11 cellular contexts compared by ENCODE assay signal in genomic region chr19:54362733-54363132, GRCh38. TPM values are rescaled to one million over a fixed set of nuclear protein-coding genes. Genes with fewer than 3 reads are reported as not detected.
DNase-seq lines count a peak whose midpoint lies in the region; ATAC-seq and TF ChIP-seq lines count a peak whose summit lies in the region.
"Not testable (repeated sequence)": the region's sequence is repeated elsewhere in the genome, so short reads cannot be mapped to it uniquely, and the experiment has no call there.
"Had no signal": no experiment of that assay in that cellular context is flagged by ENCODE, and none has a peak within 500 bp of the region (broad histone marks: within the 10 kb centered on the region; RNA-seq: fewer than 3 reads in every experiment).

No MANE protein-coding gene starts in this region.

- POLR2A ChIA-PET in activated CD4-positive, alpha-beta T cell treated with anti-CD3 and anti-CD28 coated beads for 36 hours (lab: Charles Lee): not testable (repeated sequence)
- POLR2A ChIA-PET in activated naive CD8-positive, alpha-beta T cell treated with anti-CD3 and anti-CD28 coated beads, Interleukin-2, amount 10 ng/mL, durations not matched to agents 7 days and 5 days (lab: Charles Lee): interaction anchor here (5.2 kb wide), 1 partner anchor 25 kb away, joined by 27 read pairs; no protein-coding TSS in a partner anchor

- peaks cover 48% of the 10 kb centered on the region for H3K4me1 ChIP-seq in CD4-positive, CD25-positive, alpha-beta regulatory T cell (ENCODE audit: control insufficient read depth, insufficient read depth, low read length, poor library complexity, severe bottlenecking)
- peaks cover 44% of the 10 kb centered on the region for H3K4me1 ChIP-seq in Loucy (ENCODE audit: insufficient read depth, low read length, poor library complexity, severe bottlenecking)
- H3K4me1 ChIP-seq in thymus (ENCODE audit: control insufficient read depth, insufficient read depth, low read length): not testable (repeated sequence)

- peaks cover 70% of the 10 kb centered on the region for H3K79me2 ChIP-seq in Loucy (ENCODE audit: insufficient read depth, low read length)

- H3K36me3 ChIP-seq in CD4-positive, CD25-positive, alpha-beta regulatory T cell (ENCODE audit: control insufficient read depth, insufficient read depth, low read length); Loucy (ENCODE audit: insufficient read depth, low read length): not testable (repeated sequence)
- peaks cover 20% of the 10 kb centered on the region for H3K36me3 ChIP-seq in thymus (ENCODE audit: control insufficient read depth, insufficient read depth)

- not testable (repeated sequence) for H3K9me3 ChIP-seq in CD4-positive, CD25-positive, alpha-beta regulatory T cell (ENCODE audit: control insufficient read depth in 2 of 2, low read length in 2 of 2); Loucy (ENCODE audit: insufficient read depth, low read depth, low read length); thymus (ENCODE audit: control insufficient read depth)

- H2AFZ ChIP-seq in Loucy (ENCODE audit: low read length): not testable (repeated sequence)

- not testable (repeated sequence) for TF ChIP-seq CTCF in Loucy (conservative IDR thresholded peaks at IDR 0.05; ENCODE audit: low read length)

- CTCF ChIA-PET in activated CD4-positive, alpha-beta T cell treated with anti-CD3 and anti-CD28 coated beads for 36 hours (lab: Charles Lee): interaction anchor here (0.9 kb wide), 1 partner anchor 11 kb away, joined by 3 read pairs; no protein-coding TSS in a partner anchor

- peak overlapping the region; percentile 63 for H3K27ac ChIP-seq in CD4-positive, CD25-positive, alpha-beta regulatory T cell (ENCODE audit: insufficient read depth, low read length, poor library complexity, severe bottlenecking)
- peak overlapping the region; percentile 18 for H3K27ac ChIP-seq in thymus (ENCODE audit: low read depth)

- WGBS in thymus: 66% methylated on average over 6 of the region's 6 CpGs

- peaks cover 11% of the 10 kb centered on the region for H4K20me1 ChIP-seq in Loucy (ENCODE audit: insufficient read depth, low read length, poor library complexity, severe bottlenecking)

- H3F3A ChIP-seq in Loucy (ENCODE audit: low read depth): not testable (repeated sequence)

- peak overlapping the region; percentile 98 for H3K9ac ChIP-seq in Loucy (ENCODE audit: low read depth, low read length, poor library complexity, severe bottlenecking)

- H3K4me3 Mint-ChIP-seq in CD4-positive, CD25-positive, alpha-beta regulatory T cell: peak overlapping the region; percentile 75 to 95 (median 90)
- peak overlapping the region; percentile 46 for H3K4me3 Mint-ChIP-seq in activated CD4-positive, alpha-beta T cell treated with anti-CD3 and anti-CD28 coated beads for 36 hours
- peak overlapping the region; percentile 84 to 87 for H3K4me3 Mint-ChIP-seq in activated T-cell treated with anti-CD3 and anti-CD28 coated beads, Interleukin-2, amount 50 U/mL, for 72 hours
- H3K4me3 Mint-ChIP-seq in activated naive CD8-positive, alpha-beta T cell treated with anti-CD3 and anti-CD28 coated beads, Interleukin-2, amount 10 ng/mL, durations not matched to agents 7 days and 5 days: peak overlapping the region; percentile 93
- H3K4me3 Mint-ChIP-seq in immature natural killer cell: peak overlapping the region; percentile 92 to 98 (median 97)
- H3K4me3 Mint-ChIP-seq in natural killer cell treated with Interleukin-12 subunit alpha and Interleukin-12 subunit beta and Interleukin-15 and Interleukin-18, amount 100 ng/mL, for 72 hours: peak overlapping the region; percentile 87

- peak in 1 of 3 donors; percentile 38 for DNase-seq in CD4-positive, CD25-positive, alpha-beta regulatory T cell
- DNase-seq in activated CD4-positive, alpha-beta T cell treated with anti-CD3 and anti-CD28 coated beads for 36 hours; activated T-cell treated with anti-CD3 and anti-CD28 coated beads, Interleukin-2, amount 50 U/mL, for 72 hours; activated naive CD8-positive, alpha-beta T cell treated with anti-CD3 and anti-CD28 coated beads, Interleukin-2, amount 10 ng/mL, durations not matched to agents 7 days and 5 days; natural killer cell treated with Interleukin-12 subunit alpha and Interleukin-12 subunit beta and Interleukin-15 and Interleukin-18, amount 100 ng/mL, for 72 hours (ENCODE audit: low spot score): not testable (repeated sequence)
- peak; percentile 27 to 49 (median 37) for DNase-seq in immature natural killer cell

- peak overlapping the region; percentile 81 for H3K4me2 ChIP-seq in Loucy (ENCODE audit: low read depth, low read length, poor library complexity, severe bottlenecking)

- not testable (repeated sequence) for H3K27me3 Mint-ChIP-seq in CD4-positive, CD25-positive, alpha-beta regulatory T cell; activated CD4-positive, alpha-beta T cell treated with anti-CD3 and anti-CD28 coated beads for 36 hours; activated T-cell treated with anti-CD3 and anti-CD28 coated beads, Interleukin-2, amount 50 U/mL, for 72 hours (ENCODE audit: low read depth); activated naive CD8-positive, alpha-beta T cell treated with anti-CD3 and anti-CD28 coated beads, Interleukin-2, amount 10 ng/mL, durations not matched to agents 7 days and 5 days; natural killer cell treated with Interleukin-12 subunit alpha and Interleukin-12 subunit beta and Interleukin-15 and Interleukin-18, amount 100 ng/mL, for 72 hours
- peaks cover 2 to 11% (median 10%) of the 10 kb centered on the region in 3 donors for H3K27me3 Mint-ChIP-seq in immature natural killer cell (ENCODE audit: low read depth in 3 of 3)

- peak overlapping the region; percentile 69 for H3K4me3 ChIP-seq in CD4-positive, CD25-positive, alpha-beta regulatory T cell (ENCODE audit: low read depth, low read length)
- H3K4me3 ChIP-seq in Loucy (ENCODE audit: low read length, poor library complexity, severe bottlenecking) (peak overlapping the region; percentile 80), thymus (ENCODE audit: low read length) (peak overlapping the region; percentile 82)

- not testable (repeated sequence) for ATAC-seq in CD4-positive, CD25-positive, alpha-beta regulatory T cell (ENCODE audit: low read depth in 2 of 2); activated T-cell treated with anti-CD3 and anti-CD28 coated beads, Interleukin-2, amount 50 U/mL, for 72 hours (replicated peaks in 1 of 2)
- ATAC-seq in activated CD4-positive, alpha-beta T cell treated with anti-CD3 and anti-CD28 coated beads for 36 hours: peak; percentile 14
- peak; percentile 35 for ATAC-seq in activated naive CD8-positive, alpha-beta T cell treated with anti-CD3 and anti-CD28 coated beads, Interleukin-2, amount 10 ng/mL, durations not matched to agents 7 days and 5 days (ENCODE audit: low read depth)
- peak; percentile 66 to 74 for ATAC-seq in natural killer cell treated with Interleukin-12 subunit alpha and Interleukin-12 subunit beta and Interleukin-15 and Interleukin-18, amount 100 ng/mL, for 72 hours

- peaks cover 14% of the 10 kb centered on the region for H3K36me3 Mint-ChIP-seq in CD4-positive, CD25-positive, alpha-beta regulatory T cell
- not testable (repeated sequence) for H3K36me3 Mint-ChIP-seq in activated CD4-positive, alpha-beta T cell treated with anti-CD3 and anti-CD28 coated beads for 36 hours (ENCODE audit: low read depth); activated T-cell treated with anti-CD3 and anti-CD28 coated beads, Interleukin-2, amount 50 U/mL, for 72 hours (ENCODE audit: insufficient read depth in 2 of 2); natural killer cell treated with Interleukin-12 subunit alpha and Interleukin-12 subunit beta and Interleukin-15 and Interleukin-18, amount 100 ng/mL, for 72 hours
- H3K36me3 Mint-ChIP-seq in activated naive CD8-positive, alpha-beta T cell treated with anti-CD3 and anti-CD28 coated beads, Interleukin-2, amount 10 ng/mL, durations not matched to agents 7 days and 5 days: peaks cover 17% of the 10 kb centered on the region
- H3K36me3 Mint-ChIP-seq in immature natural killer cell: peaks cover 8 to 39% (median 30%) of the 10 kb centered on the region in 3 donors

- H3K4me1 Mint-ChIP-seq in CD4-positive, CD25-positive, alpha-beta regulatory T cell: peaks cover 23 to 61% (median 32%) of the 10 kb centered on the region in 4 donors
- peaks cover 46% of the 10 kb centered on the region for H3K4me1 Mint-ChIP-seq in activated CD4-positive, alpha-beta T cell treated with anti-CD3 and anti-CD28 coated beads for 36 hours
- peaks cover 55% of the 10 kb centered on the region for H3K4me1 Mint-ChIP-seq in activated T-cell treated with anti-CD3 and anti-CD28 coated beads, Interleukin-2, amount 50 U/mL, for 72 hours (ENCODE audit: low read depth)
- peaks cover 38% of the 10 kb centered on the region for H3K4me1 Mint-ChIP-seq in activated naive CD8-positive, alpha-beta T cell treated with anti-CD3 and anti-CD28 coated beads, Interleukin-2, amount 10 ng/mL, durations not matched to agents 7 days and 5 days
- peaks cover 70 to 71% of the 10 kb centered on the region in 2 donors for H3K4me1 Mint-ChIP-seq in immature natural killer cell
- peaks cover 43 to 52% of the 10 kb centered on the region in 2 donors for H3K4me1 Mint-ChIP-seq in natural killer cell treated with Interleukin-12 subunit alpha and Interleukin-12 subunit beta and Interleukin-15 and Interleukin-18, amount 100 ng/mL, for 72 hours (ENCODE audit: low read depth in 2 of 2)

- not testable (repeated sequence) for H3K9me2 ChIP-seq in Loucy (replicated peaks; ENCODE audit: low read depth, low read length)

- intact Hi-C loops in activated CD4-positive, alpha-beta T cell treated with anti-CD3 and anti-CD28 coated beads for 36 hours (cut with DNase I, micrococcal nuclease): loop anchor here in 1 of 2 experiments (2.0 kb wide), 1 partner anchor 26 kb away; no protein-coding TSS in a partner anchor

- H3K27me3 ChIP-seq in CD4-positive, CD25-positive, alpha-beta regulatory T cell (ENCODE audit: control insufficient read depth, insufficient read depth, low read length); Loucy (ENCODE audit: insufficient read depth, low read length, poor library complexity, severe bottlenecking); thymus (ENCODE audit: control insufficient read depth, insufficient read depth): not testable (repeated sequence)

- H3K27ac Mint-ChIP-seq in CD4-positive, CD25-positive, alpha-beta regulatory T cell: peak overlapping the region; percentile 85 to 92 (median 91)
- H3K27ac Mint-ChIP-seq in activated CD4-positive, alpha-beta T cell treated with anti-CD3 and anti-CD28 coated beads for 36 hours: peak overlapping the region; percentile 62
- peak overlapping the region; percentile 63 for H3K27ac Mint-ChIP-seq in activated T-cell treated with anti-CD3 and anti-CD28 coated beads, Interleukin-2, amount 50 U/mL, for 72 hours
- peak overlapping the region; percentile 89 for H3K27ac Mint-ChIP-seq in activated naive CD8-positive, alpha-beta T cell treated with anti-CD3 and anti-CD28 coated beads, Interleukin-2, amount 10 ng/mL, durations not matched to agents 7 days and 5 days
- peak overlapping the region; percentile 93 to 100 (median 97) for H3K27ac Mint-ChIP-seq in immature natural killer cell
- H3K27ac Mint-ChIP-seq in natural killer cell treated with Interleukin-12 subunit alpha and Interleukin-12 subunit beta and Interleukin-15 and Interleukin-18, amount 100 ng/mL, for 72 hours: peak overlapping the region; percentile 91 to 98

- not testable (repeated sequence) for H3K9me3 Mint-ChIP-seq in CD4-positive, CD25-positive, alpha-beta regulatory T cell; activated CD4-positive, alpha-beta T cell treated with anti-CD3 and anti-CD28 coated beads for 36 hours (ENCODE audit: low read depth); activated T-cell treated with anti-CD3 and anti-CD28 coated beads, Interleukin-2, amount 50 U/mL, for 72 hours; activated naive CD8-positive, alpha-beta T cell treated with anti-CD3 and anti-CD28 coated beads, Interleukin-2, amount 10 ng/mL, durations not matched to agents 7 days and 5 days; immature natural killer cell; natural killer cell treated with Interleukin-12 subunit alpha and Interleukin-12 subunit beta and Interleukin-15 and Interleukin-18, amount 100 ng/mL, for 72 hours

RNA-seq across cellular contexts. Expression of gene LAIR1, which starts 2.0 kb away (rescaled TPM):
- total RNA-seq in CD4-positive, CD25-positive, alpha-beta regulatory T cell: 33.2 TPM
- 10 to 100 TPM; 39.3 to 61.8 (median 45.3) TPM for polyA plus RNA-seq in CD4-positive, CD25-positive, alpha-beta regulatory T cell
- total RNA-seq in activated CD4-positive, alpha-beta T cell treated with anti-CD3 and anti-CD28 coated beads for 36 hours: 1 to 10 TPM; 3.5 to 4.7 TPM
- 1 to 10 TPM; 3.5 to 8.3 TPM for total RNA-seq in activated T-cell treated with anti-CD3 and anti-CD28 coated beads, Interleukin-2, amount 50 U/mL, for 72 hours
- 10 to 100 TPM; 75.0 to 79.2 TPM for total RNA-seq in activated naive CD8-positive, alpha-beta T cell treated with anti-CD3 and anti-CD28 coated beads, Interleukin-2, amount 10 ng/mL, durations not matched to agents 7 days and 5 days
- polyA plus RNA-seq in immature natural killer cell (100 to 1,000 TPM in 2 of 3 donors, 10 to 100 TPM in 1; 86.9 to 247 (median 126) TPM), thymus (128 TPM)
- 10 to 100 TPM; 40.5 to 60.2 TPM for total RNA-seq in natural killer cell treated with Interleukin-12 subunit alpha and Interleukin-12 subunit beta and Interleukin-15 and Interleukin-18, amount 100 ng/mL, for 72 hours
- total RNA-seq: H1, HT1080 had no signal

RNA-seq across cellular contexts. Expression of gene LILRA4, which starts 23.8 kb away (rescaled TPM):
- not detected for total RNA-seq in CD4-positive, CD25-positive, alpha-beta regulatory T cell
- polyA plus RNA-seq in CD4-positive, CD25-positive, alpha-beta regulatory T cell: not detected
- not detected for total RNA-seq in activated CD4-positive, alpha-beta T cell treated with anti-CD3 and anti-CD28 coated beads for 36 hours
- total RNA-seq in activated T-cell treated with anti-CD3 and anti-CD28 coated beads, Interleukin-2, amount 50 U/mL, for 72 hours: not detected
- total RNA-seq in activated naive CD8-positive, alpha-beta T cell treated with anti-CD3 and anti-CD28 coated beads, Interleukin-2, amount 10 ng/mL, durations not matched to agents 7 days and 5 days: not detected
- polyA plus RNA-seq in immature natural killer cell (1 to 10 TPM; 2.3 to 6.6 (median 2.8) TPM), thymus (0.89 TPM)
- total RNA-seq in natural killer cell treated with Interleukin-12 subunit alpha and Interleukin-12 subunit beta and Interleukin-15 and Interleukin-18, amount 100 ng/mL, for 72 hours: not detected
- total RNA-seq: H1, HT1080, RPMI7951 had no signal
- polyA plus RNA-seq: H1 had no signal

RNA-seq across cellular contexts. Expression of gene LILRA5, which starts 49.8 kb away (rescaled TPM):
- not detected for total RNA-seq in CD4-positive, CD25-positive, alpha-beta regulatory T cell
- polyA plus RNA-seq in CD4-positive, CD25-positive, alpha-beta regulatory T cell: under 1 TPM in 1 of 4 donors, not detected in 3; 0.67 TPM
- total RNA-seq in activated CD4-positive, alpha-beta T cell treated with anti-CD3 and anti-CD28 coated beads for 36 hours: not detected
- total RNA-seq in activated T-cell treated with anti-CD3 and anti-CD28 coated beads, Interleukin-2, amount 50 U/mL, for 72 hours: not detected
- not detected for total RNA-seq in activated naive CD8-positive, alpha-beta T cell treated with anti-CD3 and anti-CD28 coated beads, Interleukin-2, amount 10 ng/mL, durations not matched to agents 7 days and 5 days
- 1 to 10 TPM in 1 of 3 donors, under 1 TPM in 1, not detected in 1; 0.28 to 1.6 TPM for polyA plus RNA-seq in immature natural killer cell
- not detected for total RNA-seq in natural killer cell treated with Interleukin-12 subunit alpha and Interleukin-12 subunit beta and Interleukin-15 and Interleukin-18, amount 100 ng/mL, for 72 hours
- 9.2 TPM for polyA plus RNA-seq in thymus
- total RNA-seq: H1, HT1080, RPMI7951 had no signal
- polyA plus RNA-seq: H1 had no signal

RNA-seq across cellular contexts. Expression of gene TTYH1, which starts 52.5 kb away (rescaled TPM):
- total RNA-seq in CD4-positive, CD25-positive, alpha-beta regulatory T cell: not detected
- polyA plus RNA-seq in CD4-positive, CD25-positive, alpha-beta regulatory T cell: under 1 TPM in 3 of 4 donors, not detected in 1; 0.17 to 1.00 (median 0.31) TPM
- under 1 TPM; 0.19 to 0.59 TPM for total RNA-seq in activated CD4-positive, alpha-beta T cell treated with anti-CD3 and anti-CD28 coated beads for 36 hours
- total RNA-seq in activated T-cell treated with anti-CD3 and anti-CD28 coated beads, Interleukin-2, amount 50 U/mL, for 72 hours: under 1 TPM; 0.32 to 0.41 TPM
- 1 to 10 TPM; 1.1 to 1.9 TPM for total RNA-seq in activated naive CD8-positive, alpha-beta T cell treated with anti-CD3 and anti-CD28 coated beads, Interleukin-2, amount 10 ng/mL, durations not matched to agents 7 days and 5 days
- polyA plus RNA-seq in immature natural killer cell (1 to 10 TPM in 1 of 3 donors, under 1 TPM in 1, not detected in 1; 0.48 to 1.5 TPM), thymus (0.43 TPM)
- total RNA-seq in natural killer cell treated with Interleukin-12 subunit alpha and Interleukin-12 subunit beta and Interleukin-15 and Interleukin-18, amount 100 ng/mL, for 72 hours: under 1 TPM; 0.31 to 0.73 TPM
- total RNA-seq: HT1080, RPMI7951 had no signal

Comparison
In these comparisons a context has a peak if more than half of its experiments do, and no peak if none do; other contexts are left out.
1. H3K4me3 Mint-ChIP-seq: peak in every context shown above with its lines; median percentile 97 in immature natural killer cell; 93 in activated naive CD8-positive, alpha-beta T cell treated with anti-CD3 and anti-CD28 coated beads, Interleukin-2, amount 10 ng/mL, durations not matched to agents 7 days and 5 days; 90 in CD4-positive, CD25-positive, alpha-beta regulatory T cell; 87 in natural killer cell treated with Interleukin-12 subunit alpha and Interleukin-12 subunit beta and Interleukin-15 and Interleukin-18, amount 100 ng/mL, for 72 hours; 86 in activated T-cell treated with anti-CD3 and anti-CD28 coated beads, Interleukin-2, amount 50 U/mL, for 72 hours; 46 in activated CD4-positive, alpha-beta T cell treated with anti-CD3 and anti-CD28 coated beads for 36 hours.